In the genomic region with DNA sequence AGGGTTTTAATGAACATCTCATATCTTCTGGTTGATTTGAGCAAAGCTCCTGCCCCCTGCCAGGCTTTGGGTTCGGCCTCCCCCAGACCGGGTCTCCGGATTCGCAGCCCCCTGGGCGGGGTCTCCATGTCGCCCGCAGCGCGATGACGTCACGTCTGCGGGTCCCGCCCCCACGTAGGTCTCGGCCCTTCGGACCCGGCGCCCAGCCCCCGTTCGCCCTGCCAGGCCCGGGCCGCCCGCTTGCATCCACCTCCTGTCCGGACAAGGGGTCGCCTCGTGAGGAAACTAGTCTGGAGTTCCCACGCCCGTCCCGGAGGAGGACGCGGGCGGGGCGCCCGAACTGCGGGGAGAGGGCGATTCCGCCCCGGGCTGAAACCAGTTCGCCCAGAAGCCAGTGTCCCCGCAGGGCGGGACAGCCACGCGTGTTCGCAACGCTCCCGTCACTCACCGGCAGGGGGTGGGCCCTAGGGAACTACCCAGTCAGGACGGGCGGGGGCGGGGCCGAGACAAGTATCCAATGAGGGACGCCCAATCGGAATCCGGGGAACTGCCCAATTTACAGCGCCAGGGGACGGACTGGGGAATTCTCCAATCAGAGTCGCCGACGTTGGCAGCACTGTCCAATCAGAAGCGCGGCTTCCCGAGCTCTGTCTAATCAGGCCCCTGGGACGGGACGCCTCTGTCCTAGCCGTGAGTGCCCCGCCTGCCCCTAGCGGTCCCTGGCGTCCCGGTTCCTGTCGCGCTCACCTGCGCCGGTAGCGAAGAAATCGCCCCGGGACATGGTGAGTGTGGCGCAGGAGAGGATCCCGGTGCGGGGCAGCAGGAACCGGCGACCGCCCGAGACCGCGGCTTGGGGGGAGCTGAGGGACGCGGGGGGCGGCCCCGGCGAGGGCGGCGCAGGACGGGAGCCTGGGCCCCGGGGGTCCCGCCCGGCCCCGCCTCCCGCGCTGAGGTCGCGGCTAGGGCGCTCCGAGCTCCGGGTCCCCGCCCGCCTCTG, we compare ENCODE assay signal across 8 cellular contexts. TPM values are rescaled to one million over a fixed set of nuclear protein-coding genes. Genes with fewer than 3 reads are reported as not detected.
DNase-seq lines count a peak whose midpoint lies in the region; ATAC-seq and TF ChIP-seq lines count a peak whose summit lies in the region.

A gene (plus strand): TSS at position 682 of the 997 bp plus-strand sequence. CDS start 98 bp downstream, at position 780.

- H3K4me1 Mint-ChIP-seq in activated CD4-positive, alpha-beta T cell treated with anti-CD3 and anti-CD28 coated beads, Interleukin-2, amount 10 ng/mL, durations not matched to agents 24 days and 14 days, result no peaks in the 10 kb centered on the region

- H3K36me3 ChIP-seq in colonic mucosa, result no peaks in the 10 kb centered on the region

- peaks cover 19% of the 10 kb centered on the region for H3K9me3 Mint-ChIP-seq in activated CD4-positive, alpha-beta T cell treated with anti-CD3 and anti-CD28 coated beads, Interleukin-2, amount 10 ng/mL, durations not matched to agents 24 days and 14 days

- H3K27ac Mint-ChIP-seq in activated CD4-positive, alpha-beta T cell treated with anti-CD3 and anti-CD28 coated beads, Interleukin-2, amount 10 ng/mL, durations not matched to agents 24 days and 14 days, result peak within 1 kb of the TSS; percentile 58

- no peaks in the 10 kb centered on the region for H3K4me1 ChIP-seq in colonic mucosa

- peak within 1 kb of the TSS; percentile 61 for H3K4me3 ChIP-seq in colonic mucosa

- DNase-seq in Ammon's horn (ENCODE audit: low spot score), result peak; percentile 99
- peak; percentile 99 to 100 for DNase-seq in NCI-H524 (lab: John Stamatoyannopoulos, UW)
- DNase-seq in activated CD4-positive, alpha-beta T cell treated with anti-CD3 and anti-CD28 coated beads, Interleukin-2, amount 10 ng/mL, durations not matched to agents 24 days and 14 days, result peak; percentile 96
- peak; percentile 99 for DNase-seq in colonic mucosa
- DNase-seq in stimulated activated CD4-positive, alpha-beta T cell treated with anti-CD3 and anti-CD28 coated beads, Interleukin-1b, Interleukin-23, amount 100 ng/mL, for 24 hours (ENCODE audit: low read depth in 4 of 4, low spot score in 1 of 4), result peak; percentile 90 to 98 (median 94)

- intact Hi-C loops in activated CD4-positive, alpha-beta T cell treated with anti-CD3 and anti-CD28 coated beads, Interleukin-2, amount 10 ng/mL, durations not matched to agents 24 days and 14 days (cut with micrococcal nuclease), result loop anchor here (2.0 kb wide), 1 partner anchor 60 kb away; a partner anchor contains a TSS
- intact Hi-C loops in colonic mucosa (cut with DNase I), result no loop called here

- ATAC-seq in GM19043 (IDR thresholded peaks at IDR 0.05; ENCODE audit: low read depth, unreplicated experiment), result peak; percentile 93
- ATAC-seq in HG03354 (IDR thresholded peaks at IDR 0.05; ENCODE audit: poor library complexity, severe bottlenecking, unreplicated experiment), result peak; percentile 92

- H3K9me3 ChIP-seq in colonic mucosa, result no peaks in the 10 kb centered on the region

- H3K4me3 Mint-ChIP-seq in activated CD4-positive, alpha-beta T cell treated with anti-CD3 and anti-CD28 coated beads, Interleukin-2, amount 10 ng/mL, durations not matched to agents 24 days and 14 days, result peak within 1 kb of the TSS; percentile 83

- peaks cover 16% of the 10 kb centered on the region for H3K36me3 Mint-ChIP-seq in activated CD4-positive, alpha-beta T cell treated with anti-CD3 and anti-CD28 coated beads, Interleukin-2, amount 10 ng/mL, durations not matched to agents 24 days and 14 days (ENCODE audit: low read depth)

- H3K27me3 Mint-ChIP-seq in activated CD4-positive, alpha-beta T cell treated with anti-CD3 and anti-CD28 coated beads, Interleukin-2, amount 10 ng/mL, durations not matched to agents 24 days and 14 days, result peaks cover 10% of the 10 kb centered on the region

- H3K27me3 ChIP-seq in colonic mucosa (no peaks in the 10 kb centered on the region), layer of hippocampus (ENCODE audit: control insufficient read depth, insufficient read depth, low read length) (no peaks in the 10 kb centered on the region)

- peak within 1 kb of the TSS; percentile 66 to 90 for H3K9ac ChIP-seq in colonic mucosa (ENCODE audit: low read depth in 2 of 2, low read length in 2 of 2)

- H3K27ac ChIP-seq in colonic mucosa, result peak within 1 kb of the TSS; percentile 65
- peak within 1 kb of the TSS; percentile 89 for H3K27ac ChIP-seq in layer of hippocampus (ENCODE audit: low read depth, low read length)

- peak; percentile 45 for TF ChIP-seq CTCF in colonic mucosa (IDR thresholded peaks at IDR 0.05)

RNA-seq across cellular contexts. Expression of the gene that starts here (rescaled TPM):
- total RNA-seq in activated CD4-positive, alpha-beta T cell treated with anti-CD3 and anti-CD28 coated beads, Interleukin-2, amount 10 ng/mL, durations not matched to agents 24 days and 14 days, result 0.90 and 0.98 TPM in 2 replicates
- 1 to 10 TPM; 3.2 to 5.5 TPM for total RNA-seq in colonic mucosa

Comparison
In these comparisons a context has a peak if more than half of its experiments do, and no peak if none do; other contexts are left out.
1. Peak in every context shown above with its lines: DNase-seq, ATAC-seq, H3K4me3 ChIP-seq and H3K27ac ChIP-seq.
2. Peak in DNase-seq in activated CD4-positive, alpha-beta T cell treated with anti-CD3 and anti-CD28 coated beads, Interleukin-2, amount 10 ng/mL, durations not matched to agents 24 days and 14 days; RNA of the gene not detected or under 1 TPM.